Comparison of ENCODE assay signal across 27 cellular contexts in the genomic region with DNA sequence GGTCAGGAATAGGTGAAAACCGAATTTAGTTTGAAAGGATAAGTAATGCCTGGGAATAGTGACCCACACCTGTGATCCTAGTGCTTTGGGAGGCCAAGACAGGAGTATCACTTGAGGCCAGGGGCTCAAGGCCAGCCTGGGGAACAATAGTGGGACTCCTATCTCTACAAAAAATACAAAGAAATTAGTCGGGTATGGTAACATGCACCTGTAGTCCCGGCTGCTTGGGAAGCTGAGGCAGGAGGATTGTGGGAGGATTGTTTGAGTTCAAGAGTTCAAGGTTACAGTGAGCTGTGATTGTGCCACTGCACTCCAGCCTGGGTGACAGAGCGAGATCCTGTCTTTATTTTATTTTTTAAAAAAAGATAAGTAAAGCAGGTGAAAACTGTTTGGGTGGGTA.
"Had no signal": no experiment of that assay in that cellular context is flagged by ENCODE, and none has a peak within 500 bp of the region (broad histone marks: within the 10 kb centered on the region; RNA-seq: fewer than 3 reads in every experiment).

No MANE protein-coding gene starts in this region.

- H3K36me3 ChIP-seq: colonic mucosa, esophagus muscularis mucosa, esophagus squamous epithelium, gastrocnemius medialis, gastroesophageal sphincter had no signal

- H3K9me3 ChIP-seq: colonic mucosa, esophagus squamous epithelium, gastrocnemius medialis, gastroesophageal sphincter had no signal

- H3K4me1 ChIP-seq: colonic mucosa had no signal

- H3K4me3 ChIP-seq: colonic mucosa, coronary artery, dorsolateral prefrontal cortex, esophagus muscularis mucosa, esophagus squamous epithelium, gastrocnemius medialis, gastroesophageal sphincter had no signal

- H3K4me3 Mint-ChIP-seq: dendritic cell treated with granulocyte-macrophage colony-stimulating factor and Interleukin-4, amounts not matched to agents 40 ng/mL and 50 ng/mL, for 4 days; effector memory CD8-positive, alpha-beta T cell; endodermal cell had no signal

- H3K4me1 Mint-ChIP-seq: endodermal cell had no signal

- DNase-seq: cerebellar nuclear complex; colonic mucosa; cortex of kidney; dermis blood vessel endothelial cell; dorsolateral prefrontal cortex; effector CD4-positive, alpha-beta T cell; effector CD8-positive, alpha-beta T cell; effector memory CD4-positive, alpha-beta T cell; effector memory CD8-positive, alpha-beta T cell; endodermal cell; erythroblast; esophagus squamous epithelium; foreskin fibroblast; foreskin keratinocyte; foreskin melanocyte; gastrocnemius medialis; glutamatergic neuron had no signal

- FAIRE-seq: colon, endometrium, endothelial cell of umbilical vein, frontal cortex had no signal

- H3K27ac Mint-ChIP-seq: dendritic cell treated with granulocyte-macrophage colony-stimulating factor and Interleukin-4, amounts not matched to agents 40 ng/mL and 50 ng/mL, for 4 days; effector memory CD8-positive, alpha-beta T cell; endodermal cell had no signal

- H3K27me3 ChIP-seq: colonic mucosa, foreskin keratinocyte, gastrocnemius medialis had no signal

- ATAC-seq: effector memory CD8-positive, alpha-beta T cell; esophagus mucosa; foreskin keratinocyte; gastrocnemius medialis; gastroesophageal sphincter had no signal

- H3K27ac ChIP-seq: colonic mucosa, coronary artery, dorsolateral prefrontal cortex, epithelial cell of prostate, esophagus muscularis mucosa, esophagus squamous epithelium, foreskin keratinocyte, gastrocnemius medialis, gastroesophageal sphincter had no signal

- H3K9me3 Mint-ChIP-seq: dendritic cell treated with granulocyte-macrophage colony-stimulating factor and Interleukin-4, amounts not matched to agents 40 ng/mL and 50 ng/mL, for 4 days; endodermal cell had no signal
